Comparison of ENCODE assay signal across 35 cellular contexts in the genomic region with DNA sequence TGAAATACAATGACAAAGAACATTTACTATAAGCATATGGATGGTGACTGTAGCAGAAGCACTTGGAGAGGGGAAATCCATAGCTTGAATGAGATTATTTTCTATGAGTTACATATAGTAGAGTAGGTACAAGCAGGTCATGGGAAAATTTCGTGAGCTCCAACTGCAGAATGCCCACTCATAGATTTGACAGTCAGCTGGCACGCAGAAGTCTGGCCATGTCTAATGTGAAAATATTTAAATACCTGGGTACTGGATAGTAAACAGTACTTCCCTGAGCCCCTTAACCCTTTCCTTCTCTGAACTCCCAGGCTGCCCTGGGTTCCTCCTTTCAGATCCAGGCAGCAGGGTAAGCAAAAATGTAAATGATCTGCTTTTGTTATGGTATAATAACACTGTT.
"Had no signal": no experiment of that assay in that cellular context is flagged by ENCODE, and none has a peak within 500 bp of the region (broad histone marks: within the 10 kb centered on the region; RNA-seq: fewer than 3 reads in every experiment).

No MANE protein-coding gene starts in this region.

- DNase-seq: Karpas-422, Kasumi-1, KG1, MG63, MM.1S, MV-4-11, NCI-H1048, NCI-H1092, NCI-H1092 treated with DMSO at 0.1 percent for 48 hours, NCI-H1105, NCI-H1105 treated with DMSO at 0.1 percent for 48 hours, NCI-H1417, NCI-H1417 treated with DMSO at 0.1 percent for 48 hours, NCI-H1436, NCI-H1436 treated with DMSO at 0.1 percent for 48 hours, NCI-H146, NCI-H1694, NCI-H1694 treated with DMSO at 0.1 percent for 48 hours, NCI-H187, NCI-H187 treated with DMSO at 0.1 percent for 48 hours, NCI-H1930, NCI-H2029, NCI-H2029 treated with DMSO at 0.1 percent for 48 hours, NCI-H2081, NCI-H2081 treated with DMSO at 0.1 percent for 48 hours, NCI-H2107, NCI-H2171, NCI-H2171 treated with DMSO at 0.1 percent for 48 hours, NCI-H2227 treated with DMSO at 0.1 percent for 48 hours, NCI-H226, NCI-H345, NCI-H446, NCI-H446 treated with DMSO at 0.1 percent for 48 hours, NCI-H510A had no signal

- H3K27ac ChIP-seq: KMS-11 had no signal

- H3K9ac ChIP-seq: KMS-11 had no signal

- H3K4me3 ChIP-seq: MG63 had no signal

- H3K4me2 ChIP-seq: KMS-11 had no signal

- H3K36me3 ChIP-seq: MG63 had no signal

- H3K9me3 ChIP-seq: MG63 had no signal

- H3K27me3 ChIP-seq: MG63 had no signal
